6 cellular contexts compared by ENCODE assay signal in the genomic region with DNA sequence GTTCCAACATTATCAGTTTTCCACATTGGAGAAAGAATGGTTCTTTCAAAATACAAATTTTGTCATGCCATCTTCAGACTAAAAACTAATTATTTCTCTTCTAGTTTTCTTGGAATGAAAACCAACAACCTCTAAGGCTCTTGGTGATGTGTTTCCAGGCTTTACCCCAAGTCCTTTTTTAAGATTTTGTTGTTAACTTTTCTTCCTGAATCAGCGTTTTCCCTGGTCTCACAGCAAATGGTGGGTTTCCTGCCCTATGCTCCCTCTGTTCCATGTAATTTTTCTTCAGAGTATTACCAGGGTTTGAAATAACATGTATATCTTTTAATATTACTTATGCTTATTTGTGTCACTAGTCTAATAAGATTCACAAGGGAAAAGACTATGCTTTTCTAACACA.
"Had no signal": no experiment of that assay in that cellular context is flagged by ENCODE, and none has a peak within 500 bp of the region (broad histone marks: within the 10 kb centered on the region; RNA-seq: fewer than 3 reads in every experiment).

No MANE protein-coding gene starts in this region.

- FAIRE-seq: HTR-8/SVneo, K562 had no signal

- H3K4me2 ChIP-seq: KMS-11 had no signal

- ATAC-seq: K562 had no signal

- DNase-seq: KBM-7, KG1 had no signal

- H3K27ac ChIP-seq: HL-60, KMS-11 had no signal

- H3K4me3 ChIP-seq: K562 had no signal

- H3K9ac ChIP-seq: KMS-11 had no signal
